ENCODE assay signal across 13 cellular contexts in genomic region chr7:6691609-6692106, GRCh38. TPM values are rescaled to one million over a fixed set of nuclear protein-coding genes. Genes with fewer than 3 reads are reported as not detected.
DNase-seq lines count a peak whose midpoint lies in the region; ATAC-seq, FAIRE-seq and TF ChIP-seq lines count a peak whose summit lies in the region.
"Had no signal": no experiment of that assay in that cellular context is flagged by ENCODE, and none has a peak within 500 bp of the region (broad histone marks: within the 10 kb centered on the region; RNA-seq: fewer than 3 reads in every experiment).

No MANE protein-coding gene starts in this region.

- CTCF ChIA-PET in HepG2 (lab: Yijun Ruan, JAX; ENCODE audit: low intra/inter-chr PET ratio, low total read pairs) = no interaction called here

- no peak overlapping the region for H2BK12ac ChIP-seq in neuronal stem cell (ENCODE audit: low read length)

- POLR2A ChIA-PET in HepG2 (lab: Yijun Ruan, JAX) = no interaction called here

- in situ Hi-C loops in HepG2 (cut with HindIII; ENCODE audit: extremely low pct_ligation_motif_present, low pct_unique_long_range_greater_than_20kb) = no loop called here

- no peak overlapping the region for H3K23ac ChIP-seq in neuronal stem cell (ENCODE audit: low read depth, low read length, poor library complexity)

- no peak overlapping the region for H3K4ac ChIP-seq in neuronal stem cell (ENCODE audit: low read length)

- H3K36me3 ChIP-seq in HepG2 (replicated peaks in 1 of 2; ENCODE audit: control insufficient read depth in 1 of 2, insufficient read depth in 2 of 2, low read length in 2 of 2) (peaks cover 36 to 87% of the 10 kb centered on the region in 2 experiments), right lobe of liver (peaks cover 0 to 87% (median 56%) of the 10 kb centered on the region in 4 donors), adipocyte (ENCODE audit: control insufficient read depth, insufficient read depth, low read length, severe bottlenecking) (peaks cover 100% of the 10 kb centered on the region), neuronal stem cell (replicated peaks in 1 of 2; ENCODE audit: control insufficient read depth in 2 of 2, insufficient read depth in 2 of 2, low read length in 2 of 2) (peaks cover 52 to 100% of the 10 kb centered on the region in 2 donors)

- no peak overlapping the region for H3K18ac ChIP-seq in neuronal stem cell (ENCODE audit: low read length)

- no peak overlapping the region for H2AK5ac ChIP-seq in neuronal stem cell (ENCODE audit: low read depth, low read length)

- H3K9me3 ChIP-seq in HepG2 (ENCODE audit: low read length) (peaks cover 22% of the 10 kb centered on the region), right lobe of liver (peaks cover 19 to 70% (median 38%) of the 10 kb centered on the region in 4 donors), adipocyte (ENCODE audit: control insufficient read depth, low read length) (peaks cover 100% of the 10 kb centered on the region), neuronal stem cell (replicated peaks in 1 of 2; ENCODE audit: control insufficient read depth in 2 of 2, insufficient read depth in 1 of 2, low read depth in 1 of 2, low read length in 2 of 2) (peaks cover 62 to 100% of the 10 kb centered on the region in 2 donors)
- H3K9me3 ChIP-seq: prostate gland had no signal

- no peak overlapping the region for H2BK5ac ChIP-seq in neuronal stem cell (ENCODE audit: low read length)

- no peaks in the 10 kb centered on the region for H3K79me2 ChIP-seq in HepG2 (ENCODE audit: insufficient read depth, low read length)

- H3K4me3 ChIP-seq in HepG2 (replicated peaks in 1 of 3; ENCODE audit: insufficient read depth in 1 of 3, low read depth in 2 of 3, low read length in 3 of 3) (no peak overlapping the region), right lobe of liver (no peak overlapping the region), adipocyte (ENCODE audit: low read length) (peak overlapping the region; percentile 51), neuronal stem cell (ENCODE audit: low read length in 2 of 2) (no peak overlapping the region)
- H3K4me3 ChIP-seq: prostate gland had no signal

- TF ChIP-seq EP300 in HepG2 (IDR thresholded peaks at IDR 0.05; ENCODE audit: low read depth in 2 of 2, low read length in 2 of 2) (no peak), HepG2 (CRISPR knock-in tag; IDR thresholded peaks at IDR 0.05; ENCODE audit: borderline replicate concordance) (no peak)

- H3K27me3 ChIP-seq in HepG2 (ENCODE audit: control insufficient read depth in 1 of 2, insufficient read depth in 2 of 2, low read length in 2 of 2) = no peaks in the 10 kb centered on the region
- no peaks in the 10 kb centered on the region for H3K27me3 ChIP-seq in right lobe of liver
- H3K27me3 ChIP-seq in adipocyte (replicated peaks; ENCODE audit: control insufficient read depth, insufficient read depth, low read length) = no peaks in the 10 kb centered on the region
- H3K27me3 ChIP-seq in neuronal stem cell (ENCODE audit: control insufficient read depth in 3 of 3, insufficient read depth in 3 of 3, low read depth in 1 of 3, low read length in 3 of 3) = no peaks in the 10 kb centered on the region

- no peak overlapping the region for H3K14ac ChIP-seq in neuronal stem cell (ENCODE audit: low read length)

- TF ChIP-seq RAD21 in HepG2 (CRISPR knock-in tag; IDR thresholded peaks at IDR 0.05) = no peak

- H2BK15ac ChIP-seq in neuronal stem cell (ENCODE audit: low read length) = no peak overlapping the region

- no peak for DNase-seq in HepG2 (ENCODE audit: low spot score)
- DNase-seq in right lobe of liver = no peak
- DNase-seq in adipocyte (ENCODE audit: low read depth) = peak; percentile 17
- peak; percentile 46 for DNase-seq in iris pigment epithelial cell (ENCODE audit: low read depth)
- no peak for DNase-seq in activated CD8-positive, alpha-beta memory T cell treated with anti-CD3 and anti-CD28 coated beads, Interleukin-2, amount 50 U/mL, for 48 hours
- no peak for DNase-seq in NCI-H187 treated with DMSO at 0.1 percent for 48 hours (lab: John Stamatoyannopoulos, UW)
- no peak for DNase-seq in HPDE6-E6E7 (ENCODE audit: extremely low spot score)
- DNase-seq in neuronal stem cell (ENCODE audit: low spot score) = no peak
- DNase-seq: NCI-H1694 treated with DMSO at 0.1 percent for 48 hours had no signal

- no peaks in the 10 kb centered on the region for H3K4me1 ChIP-seq in HepG2 (ENCODE audit: insufficient read depth, low read length)
- no peaks in the 10 kb centered on the region for H3K4me1 ChIP-seq in right lobe of liver
- H3K4me1 ChIP-seq in adipocyte (ENCODE audit: control insufficient read depth, insufficient read depth, low read length) = no peaks in the 10 kb centered on the region
- H3K4me1 ChIP-seq in neuronal stem cell (ENCODE audit: control insufficient read depth in 2 of 2, insufficient read depth in 1 of 2, low read depth in 1 of 2, low read length in 2 of 2) = no peaks in the 10 kb centered on the region
- H3K4me1 ChIP-seq: prostate gland had no signal

- H4K20me1 ChIP-seq in HepG2 (ENCODE audit: insufficient read depth, low read length) = no peaks in the 10 kb centered on the region

- H3K4me2 ChIP-seq in HepG2 (ENCODE audit: low read depth, low read length) (no peak overlapping the region), neuronal stem cell (ENCODE audit: insufficient read depth, low read length, poor library complexity, severe bottlenecking) (no peak overlapping the region)

- H3K27ac ChIP-seq in HepG2 (ENCODE audit: extremely low read length, insufficient read depth, low read length) (no peak overlapping the region), right lobe of liver (no peak overlapping the region), neuronal stem cell (replicated peaks; ENCODE audit: low read length) (no peak overlapping the region)
- H3K27ac ChIP-seq: C4-2B, prostate gland, VCaP had no signal

- 91% methylated on average over 5 of the region's 5 CpGs for WGBS in HepG2 (ENCODE audit: low lambda C conversion rate)
- 95% methylated on average over 5 of the region's 5 CpGs for WGBS in right lobe of liver (ENCODE audit: insufficient coverage, low coverage, low lambda C conversion rate, missing lambda C conversion rate)
- WGBS in neuronal stem cell (ENCODE audit: extremely low coverage in 2 of 2, insufficient read length in 2 of 2, insufficient replicate concordance in 1 of 2), 2 donors = no CpG with 5 or more reads among the region's 5 CpGs

- FAIRE-seq in HepG2 (lab: Jason Lieb, UNC) = no peak
- FAIRE-seq: islet of Langerhans had no signal

- no peak overlapping the region for H4K91ac ChIP-seq in neuronal stem cell (ENCODE audit: low read depth, low read length, poor library complexity)

- H3K9ac ChIP-seq in HepG2 (ENCODE audit: insufficient read depth, low read depth, low read length) (no peak overlapping the region), adipocyte (ENCODE audit: low read length) (no peak overlapping the region), neuronal stem cell (ENCODE audit: low read depth, low read length, poor library complexity) (no peak overlapping the region)

- TF ChIP-seq POLR2A in HepG2 (IDR thresholded peaks at IDR 0.05; ENCODE audit: insufficient read depth in 1 of 2, low read depth in 2 of 2, low read length in 2 of 2) = no peak
- no peak for TF ChIP-seq POLR2A in right lobe of liver (IDR thresholded peaks at IDR 0.05)

- TSS peak; percentile 14 for BruUV-seq in HepG2 (replicated peaks; lab: Mats Ljungman, UMichigan)

- intact Hi-C loops in HepG2 (cut with micrococcal nuclease; ENCODE audit: unreplicated experiment) = no loop called here
- intact Hi-C loops in right lobe of liver (cut with DNase I) = no loop called here

- TF ChIP-seq CTCF in HepG2 (CRISPR knock-in tag; IDR thresholded peaks at IDR 0.05) (no peak), right lobe of liver (IDR thresholded peaks at IDR 0.05) (no peak)

- H3K79me1 ChIP-seq in neuronal stem cell (ENCODE audit: low read depth, low read length) = no peaks in the 10 kb centered on the region

- H2AFZ ChIP-seq in HepG2 (ENCODE audit: low read length) = no peak overlapping the region
- H2AFZ ChIP-seq in neuronal stem cell (ENCODE audit: low read length) = no peak overlapping the region

- ATAC-seq in HepG2 (no peak), right lobe of liver (no peak)

- no peak overlapping the region for H4K8ac ChIP-seq in neuronal stem cell (ENCODE audit: low read depth, low read length)

- H2BK120ac ChIP-seq in neuronal stem cell (ENCODE audit: low read depth, low read length) = no peak overlapping the region

RNA-seq across cellular contexts. Expression of gene ZNF12, which starts 15.1 kb away (rescaled TPM):
- total RNA-seq in HepG2 (2016; rRNA removed; fragmentation: Illumina TruSeq; extraction: Trizol) (22.8 and 28.1 TPM in 2 replicates), right lobe of liver (10 to 100 TPM in 4 of 6 experiments, 1 to 10 TPM in 2; 5.4 to 11.1 (median 10.5) TPM)
- 1.8 and 2.6 TPM in 2 replicates for total RNA-seq in HepG2 (2016; cell fraction: cytosol; rRNA removed; fragmentation: Illumina TruSeq; extraction: Trizol; ENCODE audit: low read depth)
- total RNA-seq in HepG2 (2016; cell fraction: insoluble cytoplasmic fraction; rRNA removed; fragmentation: Illumina TruSeq; extraction: Trizol) = 23.1 and 28.1 TPM in 2 replicates
- 6.7 and 10.6 TPM in 2 replicates for total RNA-seq in HepG2 (2016; cell fraction: membrane; rRNA removed; fragmentation: Illumina TruSeq; extraction: Trizol)
- total RNA-seq in HepG2 (2016; cell fraction: nucleus; rRNA removed; fragmentation: Illumina TruSeq; extraction: Trizol) = 30.8 and 32.0 TPM in 2 replicates
- 17.5 and 21.4 TPM in 2 replicates for polyA plus RNA-seq in HepG2 (2011; rRNA removed)
- polyA plus RNA-seq in HepG2 (2011; cell fraction: cytosol; rRNA removed) = 4.1 and 6.3 TPM in 2 replicates
- polyA plus RNA-seq in HepG2 (2011; cell fraction: nucleus; rRNA removed) = 39.3 and 40.0 TPM in 2 replicates
- 14.5 and 19.0 TPM in 2 replicates for polyA plus RNA-seq in HepG2 (2012)
- polyA plus RNA-seq in HepG2 (2016; cell fraction: cytosol; fragmentation: Illumina TruSeq; extraction: Trizol; ENCODE audit: low read depth) = 1.7 and 2.4 TPM in 2 replicates
- 15.6 and 17.8 TPM in 2 replicates for polyA plus RNA-seq in HepG2 (2016; cell fraction: insoluble cytoplasmic fraction; fragmentation: Illumina TruSeq; extraction: Trizol; ENCODE audit: low read depth)
- polyA plus RNA-seq in HepG2 (2016; cell fraction: membrane; fragmentation: Illumina TruSeq; extraction: Trizol; ENCODE audit: low read depth) = 3.9 and 5.4 TPM in 2 replicates
- 42.6 and 43.6 TPM in 2 replicates for polyA plus RNA-seq in HepG2 (2016; cell fraction: nucleus; fragmentation: Illumina TruSeq; extraction: Trizol; ENCODE audit: insufficient read depth, low read depth)
- polyA minus RNA-seq in HepG2 (2011; rRNA and poly(A)+ RNA removed; ENCODE audit: low replicate concordance) = 7.6 and 11.4 TPM in 2 replicates
- polyA minus RNA-seq in HepG2 (2011; cell fraction: cytosol; rRNA and poly(A)+ RNA removed) = 15.6 and 16.9 TPM in 2 replicates
- polyA minus RNA-seq in HepG2 (2011; cell fraction: nucleus; rRNA and poly(A)+ RNA removed) = 38.9 and 50.5 TPM in 2 replicates
- 14.7 TPM for polyA plus RNA-seq in neuronal stem cell (2013, experiment 1 of 2)
- polyA plus RNA-seq in neuronal stem cell (2013, experiment 2 of 2) = 14.7 TPM

RNA-seq across cellular contexts. Expression of gene ZNF316, which starts 54.5 kb away (rescaled TPM):
- total RNA-seq in HepG2 (2016; rRNA removed; fragmentation: Illumina TruSeq; extraction: Trizol) (5.3 and 9.9 TPM in 2 replicates), right lobe of liver (10 to 100 TPM in 4 of 6 experiments, 1 to 10 TPM in 2; 9.5 to 25.1 (median 15.2) TPM)
- total RNA-seq in HepG2 (2016; cell fraction: cytosol; rRNA removed; fragmentation: Illumina TruSeq; extraction: Trizol; ENCODE audit: low read depth) = 1.4 and 1.9 TPM in 2 replicates
- 3.8 and 8.2 TPM in 2 replicates for total RNA-seq in HepG2 (2016; cell fraction: insoluble cytoplasmic fraction; rRNA removed; fragmentation: Illumina TruSeq; extraction: Trizol)
- 1.5 and 1.9 TPM in 2 replicates for total RNA-seq in HepG2 (2016; cell fraction: membrane; rRNA removed; fragmentation: Illumina TruSeq; extraction: Trizol)
- total RNA-seq in HepG2 (2016; cell fraction: nucleus; rRNA removed; fragmentation: Illumina TruSeq; extraction: Trizol) = 6.6 and 7.7 TPM in 2 replicates
- 4.3 and 5.6 TPM in 2 replicates for polyA plus RNA-seq in HepG2 (2011; rRNA removed)
- 2.3 and 3.2 TPM in 2 replicates for polyA plus RNA-seq in HepG2 (2011; cell fraction: cytosol; rRNA removed)
- polyA plus RNA-seq in HepG2 (2011; cell fraction: nucleus; rRNA removed) = 35.5 and 38.7 TPM in 2 replicates
- 10.3 and 12.2 TPM in 2 replicates for polyA plus RNA-seq in HepG2 (2012)
- 0.19 and 0.27 TPM in 2 replicates for polyA plus RNA-seq in HepG2 (2016; cell fraction: cytosol; fragmentation: Illumina TruSeq; extraction: Trizol; ENCODE audit: low read depth)
- polyA plus RNA-seq in HepG2 (2016; cell fraction: insoluble cytoplasmic fraction; fragmentation: Illumina TruSeq; extraction: Trizol; ENCODE audit: low read depth) = 3.8 and 4.0 TPM in 2 replicates
- polyA plus RNA-seq in HepG2 (2016; cell fraction: membrane; fragmentation: Illumina TruSeq; extraction: Trizol; ENCODE audit: low read depth) = 0.60 and 1.1 TPM in 2 replicates
- 31.1 and 32.1 TPM in 2 replicates for polyA plus RNA-seq in HepG2 (2016; cell fraction: nucleus; fragmentation: Illumina TruSeq; extraction: Trizol; ENCODE audit: insufficient read depth, low read depth)
- 4.5 and 7.7 TPM in 2 replicates for polyA minus RNA-seq in HepG2 (2011; rRNA and poly(A)+ RNA removed; ENCODE audit: low replicate concordance)
- 3.2 and 3.8 TPM in 2 replicates for polyA minus RNA-seq in HepG2 (2011; cell fraction: cytosol; rRNA and poly(A)+ RNA removed)
- polyA minus RNA-seq in HepG2 (2011; cell fraction: nucleus; rRNA and poly(A)+ RNA removed) = 5.9 and 7.0 TPM in 2 replicates
- 11.1 TPM for polyA plus RNA-seq in neuronal stem cell (2013, experiment 1 of 2)
- 10.9 TPM for polyA plus RNA-seq in neuronal stem cell (2013, experiment 2 of 2)

Comparison
In these comparisons a context has a peak if more than half of its experiments do, and no peak if none do; other contexts are left out.
1. DNase-seq: peak in adipocyte (single experiment) and iris pigment epithelial cell (single experiment); none in HepG2 (single experiment), right lobe of liver (0 of 3), activated CD8-positive, alpha-beta memory T cell treated with anti-CD3 and anti-CD28 coated beads, Interleukin-2, amount 50 U/mL, for 48 hours (single experiment), NCI-H187 treated with DMSO at 0.1 percent for 48 hours (single experiment), HPDE6-E6E7 (single experiment) and neuronal stem cell (single experiment).